17 cellular contexts compared by ENCODE assay signal in the genomic region with DNA sequence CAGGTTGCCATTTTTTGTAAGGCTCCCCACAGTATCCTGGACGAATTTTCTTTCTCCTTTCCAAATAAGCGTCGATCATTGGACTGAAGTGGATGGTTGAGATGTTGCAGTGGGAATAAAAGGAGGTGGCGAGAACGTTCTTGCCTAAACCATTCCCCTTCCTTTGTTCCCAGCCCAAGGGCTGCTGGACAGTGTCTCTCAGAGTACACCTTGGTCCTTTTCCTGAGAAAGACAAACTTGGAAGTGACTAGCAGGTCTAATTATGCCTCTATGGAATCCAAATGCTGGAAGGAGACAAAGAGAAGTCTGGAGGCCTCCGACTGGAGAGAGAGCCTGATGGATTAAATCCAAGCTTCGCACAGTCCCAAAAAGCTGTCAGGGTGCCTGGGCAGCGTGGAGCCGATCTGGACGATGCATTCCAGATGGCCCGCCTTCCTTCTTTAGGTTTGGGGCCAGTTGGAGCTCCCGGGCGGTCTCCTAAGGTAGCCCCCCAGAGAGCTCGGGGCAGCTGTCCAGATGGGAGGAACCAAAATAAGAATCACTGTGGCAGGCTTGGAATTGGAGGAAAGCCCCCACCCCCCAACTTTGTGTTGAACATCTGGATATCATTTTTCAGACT. TPM values are rescaled to one million over a fixed set of nuclear protein-coding genes. Genes with fewer than 3 reads are reported as not detected.
A peak's percentile ranks its signal among the peaks of the same experiment; 100 is the strongest.
DNase-seq lines count a peak whose midpoint lies in the region; ATAC-seq and TF ChIP-seq lines count a peak whose summit lies in the region.
"Had no signal": no experiment of that assay in that cellular context is flagged by ENCODE, and none has a peak within 500 bp of the region (broad histone marks: within the 10 kb centered on the region; RNA-seq: fewer than 3 reads in every experiment).

No MANE protein-coding gene starts in this region.

- H3K27ac Mint-ChIP-seq in HFFc6: no peak overlapping the region
- H3K27ac Mint-ChIP-seq: memory B cell, neural progenitor cell had no signal

- H3K27me3 Mint-ChIP-seq in HFFc6 (ENCODE audit: insufficient read depth): no peaks in the 10 kb centered on the region; the same call in 1 of the 2 replicates

- no peak overlapping the region for H3K4me3 ChIP-seq in hepatocyte
- H3K4me3 ChIP-seq: MG63, neural progenitor cell, right lobe of liver had no signal

- H3K4me2 ChIP-seq in hepatocyte: peak overlapping the region; percentile 1
- H3K4me2 ChIP-seq: neural progenitor cell had no signal

- H3K4me1 ChIP-seq in hepatocyte (ENCODE audit: insufficient read depth): peaks cover 3% of the 10 kb centered on the region
- H3K4me1 ChIP-seq: neural progenitor cell, right lobe of liver had no signal

- no peak for TF ChIP-seq CTCF in hepatocyte (IDR thresholded peaks at IDR 0.05; ENCODE audit: poor library complexity)
- TF ChIP-seq CTCF in HFFc6 (IDR thresholded peaks at IDR 0.05): no peak

- DNase-seq in DMS 273 (lab: John Stamatoyannopoulos, UW; ENCODE audit: unreplicated experiment) (peak; percentile 94), cerebellar cortex (ENCODE audit: low spot score) (peak; percentile 77), hepatocyte (ENCODE audit: low spot score) (peak; percentile 49), sciatic nerve (ENCODE audit: low spot score) (peak; percentile 88), SIG-M5 treated with dmso at 0.1 percent for 504 hours (lab: John Stamatoyannopoulos, UW; ENCODE audit: unreplicated experiment) (no peak), HFFc6 (no peak), NCI-H774 (lab: John Stamatoyannopoulos, UW) (no peak)
- no peak for DNase-seq in activated CD8-positive, alpha-beta memory T cell treated with anti-CD3 and anti-CD28 coated beads, Interleukin-2, amount 50 U/mL, for 4 hours
- DNase-seq: MG63, NCI-H1930, NCI-H69, right lobe of liver, T-helper 1 cell, trophoblast cell had no signal

- no peaks in the 10 kb centered on the region for H3K9me3 ChIP-seq in hepatocyte (ENCODE audit: low read depth)
- H3K9me3 ChIP-seq: MG63, right lobe of liver had no signal

- H4K20me1 ChIP-seq in hepatocyte (ENCODE audit: insufficient read depth, poor library complexity, severe bottlenecking): no peaks in the 10 kb centered on the region

- H3K79me2 ChIP-seq in hepatocyte: no peaks in the 10 kb centered on the region

- intact Hi-C loops in sciatic nerve (cut with DNase I): no loop called here

- H3K27me3 ChIP-seq in hepatocyte: no peaks in the 10 kb centered on the region
- H3K27me3 ChIP-seq: MG63, neural progenitor cell, right lobe of liver had no signal

- H2AFZ ChIP-seq in hepatocyte: no peak overlapping the region
- H2AFZ ChIP-seq: neural progenitor cell had no signal

- no peaks in the 10 kb centered on the region for H3K9me2 ChIP-seq in hepatocyte (replicated peaks; ENCODE audit: insufficient read depth)

- no peak overlapping the region for H3K4me3 Mint-ChIP-seq in HFFc6
- H3K4me3 Mint-ChIP-seq: memory B cell, neural progenitor cell had no signal

- H3K9me3 Mint-ChIP-seq in HFFc6: no peaks in the 10 kb centered on the region
- H3K9me3 Mint-ChIP-seq: memory B cell, neural progenitor cell had no signal

- no peaks in the 10 kb centered on the region for H3K36me3 ChIP-seq in hepatocyte (replicated peaks; ENCODE audit: insufficient read depth, low read depth)
- H3K36me3 ChIP-seq: MG63, neural progenitor cell, right lobe of liver had no signal

- 0 out of 2 replicates have a peak, but pooled peaks cover 5% of the 10 kb centered on the region for H3K36me3 Mint-ChIP-seq in HFFc6 (ENCODE audit: low read depth)
- H3K36me3 Mint-ChIP-seq: memory B cell, neural progenitor cell had no signal

- peak; percentile 96 for ATAC-seq in sciatic nerve

- WGBS in hepatocyte (ENCODE audit: low lambda C conversion rate, missing lambda C conversion rate): 65% methylated on average over 14 of the region's 14 CpGs

- H3K4me1 Mint-ChIP-seq in HFFc6 (ENCODE audit: low read depth): peaks cover 43% of the 10 kb centered on the region
- H3K4me1 Mint-ChIP-seq: memory B cell had no signal

- H3K27ac ChIP-seq in hepatocyte: peak overlapping the region; percentile 79
- H3K27ac ChIP-seq: neural progenitor cell, right lobe of liver, RWPE1 had no signal

RNA-seq across cellular contexts. Expression of a gene that starts 32.9 kb away (rescaled TPM):
- total RNA-seq in hepatocyte: 28.8 and 31.6 TPM in 2 replicates
- polyA plus RNA-seq in hepatocyte: 5.0 and 7.4 TPM in 2 replicates
- total RNA-seq in sciatic nerve: 33.0 TPM
- 10 to 100 TPM; 74.7 to 91.4 (median 87.9) TPM for total RNA-seq in HFFc6 (2021; fragmentation: NEBNext Ultra II Directional; extraction: Animal tissue kit (Norgen Biotek cat#: 25700))

RNA-seq across cellular contexts. Expression of a gene that starts 49.1 kb away (rescaled TPM):
- total RNA-seq in hepatocyte (17.9 and 25.2 TPM in 2 replicates), sciatic nerve (21.8 TPM)
- polyA plus RNA-seq in hepatocyte: 13.3 and 15.8 TPM in 2 replicates
- 10 to 100 TPM; 17.7 to 20.5 (median 18.2) TPM for total RNA-seq in HFFc6 (2021; fragmentation: NEBNext Ultra II Directional; extraction: Animal tissue kit (Norgen Biotek cat#: 25700))

RNA-seq across cellular contexts. Expression of a gene that starts 49.3 kb away (rescaled TPM):
- total RNA-seq in hepatocyte (19.9 and 29.2 TPM in 2 replicates), sciatic nerve (24.3 TPM)
- polyA plus RNA-seq in hepatocyte: 40.3 and 53.7 TPM in 2 replicates
- total RNA-seq in HFFc6 (2021; fragmentation: NEBNext Ultra II Directional; extraction: Animal tissue kit (Norgen Biotek cat#: 25700)): 10 to 100 TPM; 20.1 to 32.3 (median 29.3) TPM

Comparison
In these comparisons a context has a peak if more than half of its experiments do, and no peak if none do; other contexts are left out.
1. DNase-seq: peak in DMS 273 (single experiment), cerebellar cortex (single experiment), hepatocyte (single experiment) and sciatic nerve (single experiment); none in activated CD8-positive, alpha-beta memory T cell treated with anti-CD3 and anti-CD28 coated beads, Interleukin-2, amount 50 U/mL, for 4 hours (single experiment), SIG-M5 treated with dmso at 0.1 percent for 504 hours (single experiment), HFFc6 (single experiment) and NCI-H774 (single experiment).